ENCODE assay signal across 12 cellular contexts in genomic region chr2:127217470-127218325, GRCh38. TPM values are rescaled to one million over a fixed set of nuclear protein-coding genes. Genes with fewer than 3 reads are reported as not detected.
DNase-seq lines count a peak whose midpoint lies in the region; ATAC-seq and TF ChIP-seq lines count a peak whose summit lies in the region.
"Had no signal": no experiment of that assay in that cellular context is flagged by ENCODE, and none has a peak within 500 bp of the region (broad histone marks: within the 10 kb centered on the region; RNA-seq: fewer than 3 reads in every experiment).

No MANE protein-coding gene starts in this region.

- H3K27me3 Mint-ChIP-seq in activated CD8-positive, alpha-beta T cell treated with anti-CD3 and anti-CD28 coated beads for 36 hours, result peaks cover 40% of the 10 kb centered on the region
- H3K27me3 Mint-ChIP-seq in activated CD8-positive, alpha-beta T cell treated with anti-CD3 and anti-CD28 coated beads, Interleukin-2, amount 10 ng/mL, durations not matched to agents 7 days and 5 days (ENCODE audit: low read depth), result peaks cover 63% of the 10 kb centered on the region
- H3K27me3 Mint-ChIP-seq in T-helper 17 cell, result peaks cover 46% of the 10 kb centered on the region
- peaks cover 78% of the 10 kb centered on the region for H3K27me3 Mint-ChIP-seq in stimulated activated naive CD8-positive, alpha-beta T cell treated with anti-CD3 and anti-CD28 coated beads, Interleukin-15, amount 100 ng/mL, for 72 hours

- no peaks in the 10 kb centered on the region for H3K36me3 ChIP-seq in iPS-15b (ENCODE audit: control insufficient read depth, insufficient read depth, low read length)
- H3K36me3 ChIP-seq: tibial nerve had no signal

- CTCF ChIA-PET in activated CD8-positive, alpha-beta T cell treated with anti-CD3 and anti-CD28 coated beads for 36 hours (lab: Charles Lee), result interaction anchor here (1.0 to 1.8 kb wide), 4 partner anchors 21 to 150 kb away, joined by 3 to 8 read pairs (median 5); no protein-coding TSS in a partner anchor
- CTCF ChIA-PET in activated CD8-positive, alpha-beta T cell treated with anti-CD3 and anti-CD28 coated beads, Interleukin-2, amount 10 ng/mL, durations not matched to agents 7 days and 5 days (lab: Charles Lee), result no interaction called here

- peaks cover 5% of the 10 kb centered on the region for H3K9me3 Mint-ChIP-seq in activated CD8-positive, alpha-beta T cell treated with anti-CD3 and anti-CD28 coated beads for 36 hours
- H3K9me3 Mint-ChIP-seq in activated CD8-positive, alpha-beta T cell treated with anti-CD3 and anti-CD28 coated beads, Interleukin-2, amount 10 ng/mL, durations not matched to agents 7 days and 5 days (ENCODE audit: insufficient read depth), result no peaks in the 10 kb centered on the region
- H3K9me3 Mint-ChIP-seq in stimulated activated naive CD8-positive, alpha-beta T cell treated with anti-CD3 and anti-CD28 coated beads, Interleukin-15, amount 100 ng/mL, for 72 hours, result peaks cover 7 to 9% of the 10 kb centered on the region in 2 donors
- H3K9me3 Mint-ChIP-seq: dendritic cell treated with granulocyte-macrophage colony-stimulating factor and Interleukin-4, amounts not matched to agents 40 ng/mL and 50 ng/mL, for 4 days had no signal

- H3K36me3 Mint-ChIP-seq in activated CD8-positive, alpha-beta T cell treated with anti-CD3 and anti-CD28 coated beads for 36 hours (ENCODE audit: low read depth), result no peaks in the 10 kb centered on the region
- no peaks in the 10 kb centered on the region for H3K36me3 Mint-ChIP-seq in activated CD8-positive, alpha-beta T cell treated with anti-CD3 and anti-CD28 coated beads, Interleukin-2, amount 10 ng/mL, durations not matched to agents 7 days and 5 days (ENCODE audit: low read depth)
- H3K36me3 Mint-ChIP-seq in T-helper 17 cell (ENCODE audit: low read depth), result peaks cover 8% of the 10 kb centered on the region
- H3K36me3 Mint-ChIP-seq: activated CD8-positive, alpha-beta memory T cell treated with anti-CD3 and anti-CD28 coated beads, Interleukin-2, amount 10 ng/mL, durations not matched to agents 7 days and 5 days had no signal

- no peak overlapping the region for H3K9ac ChIP-seq in iPS-15b (ENCODE audit: low read depth, low read length)

- POLR2A ChIA-PET in activated CD8-positive, alpha-beta T cell treated with anti-CD3 and anti-CD28 coated beads for 36 hours (lab: Charles Lee), result no interaction called here
- POLR2A ChIA-PET in activated CD8-positive, alpha-beta T cell treated with anti-CD3 and anti-CD28 coated beads, Interleukin-2, amount 10 ng/mL, durations not matched to agents 7 days and 5 days (lab: Charles Lee), result no interaction called here

- H3K27ac Mint-ChIP-seq in activated CD8-positive, alpha-beta T cell treated with anti-CD3 and anti-CD28 coated beads for 36 hours, result no peak overlapping the region
- no peak overlapping the region for H3K27ac Mint-ChIP-seq in activated CD8-positive, alpha-beta T cell treated with anti-CD3 and anti-CD28 coated beads, Interleukin-2, amount 10 ng/mL, durations not matched to agents 7 days and 5 days
- no peak overlapping the region for H3K27ac Mint-ChIP-seq in T-helper 17 cell
- H3K27ac Mint-ChIP-seq in stimulated activated naive CD8-positive, alpha-beta T cell treated with anti-CD3 and anti-CD28 coated beads, Interleukin-15, amount 100 ng/mL, for 72 hours, result no peak overlapping the region
- H3K27ac Mint-ChIP-seq: activated CD8-positive, alpha-beta memory T cell treated with anti-CD3 and anti-CD28 coated beads, Interleukin-2, amount 10 ng/mL, durations not matched to agents 7 days and 5 days; dendritic cell treated with granulocyte-macrophage colony-stimulating factor and Interleukin-4, amounts not matched to agents 40 ng/mL and 50 ng/mL, for 4 days had no signal

- peak overlapping the region; percentile 78 for H3K4me3 ChIP-seq in iPS-15b (ENCODE audit: low read depth, low read length)

- H3K4me1 Mint-ChIP-seq in activated CD8-positive, alpha-beta T cell treated with anti-CD3 and anti-CD28 coated beads for 36 hours (ENCODE audit: low read depth), result peaks cover 19% of the 10 kb centered on the region
- H3K4me1 Mint-ChIP-seq in activated CD8-positive, alpha-beta T cell treated with anti-CD3 and anti-CD28 coated beads, Interleukin-2, amount 10 ng/mL, durations not matched to agents 7 days and 5 days (ENCODE audit: low read depth), result peaks cover 11% of the 10 kb centered on the region
- H3K4me1 Mint-ChIP-seq in T-helper 17 cell, result peaks cover 14% of the 10 kb centered on the region
- peaks cover 31% of the 10 kb centered on the region for H3K4me1 Mint-ChIP-seq in stimulated activated naive CD8-positive, alpha-beta T cell treated with anti-CD3 and anti-CD28 coated beads, Interleukin-15, amount 100 ng/mL, for 72 hours

- peaks cover 4% of the 10 kb centered on the region for H3K4me1 ChIP-seq in iPS-15b (ENCODE audit: control insufficient read depth, insufficient read depth, low read length)

- peak; percentile 36 for DNase-seq in activated CD8-positive, alpha-beta T cell treated with anti-CD3 and anti-CD28 coated beads for 36 hours
- no peak for DNase-seq in activated CD8-positive, alpha-beta T cell treated with anti-CD3 and anti-CD28 coated beads, Interleukin-2, amount 10 ng/mL, durations not matched to agents 7 days and 5 days
- DNase-seq in T-helper 17 cell (no peak), HuH-7.5 (ENCODE audit: low spot score) (no peak)
- no peak for DNase-seq in stimulated activated naive CD8-positive, alpha-beta T cell treated with anti-CD3 and anti-CD28 coated beads, Interleukin-15, amount 100 ng/mL, for 72 hours
- DNase-seq: activated CD8-positive, alpha-beta memory T cell treated with anti-CD3 and anti-CD28 coated beads, Interleukin-2, amount 10 ng/mL, durations not matched to agents 7 days and 5 days; AML-193 had no signal

- H3K4me3 Mint-ChIP-seq in activated CD8-positive, alpha-beta T cell treated with anti-CD3 and anti-CD28 coated beads for 36 hours, result no peak overlapping the region
- H3K4me3 Mint-ChIP-seq in activated CD8-positive, alpha-beta T cell treated with anti-CD3 and anti-CD28 coated beads, Interleukin-2, amount 10 ng/mL, durations not matched to agents 7 days and 5 days, result no peak overlapping the region
- peak overlapping the region; percentile 61 for H3K4me3 Mint-ChIP-seq in T-helper 17 cell
- H3K4me3 Mint-ChIP-seq in stimulated activated naive CD8-positive, alpha-beta T cell treated with anti-CD3 and anti-CD28 coated beads, Interleukin-15, amount 100 ng/mL, for 72 hours, result peak overlapping the region; percentile 23 to 27
- H3K4me3 Mint-ChIP-seq: activated CD8-positive, alpha-beta memory T cell treated with anti-CD3 and anti-CD28 coated beads, Interleukin-2, amount 10 ng/mL, durations not matched to agents 7 days and 5 days had no signal

- H3K27me3 ChIP-seq in iPS-15b (ENCODE audit: control insufficient read depth, insufficient read depth, low read length), result peaks cover 48% of the 10 kb centered on the region

- ATAC-seq in activated CD8-positive, alpha-beta T cell treated with anti-CD3 and anti-CD28 coated beads for 36 hours, result peak; percentile 71
- no peak for ATAC-seq in activated CD8-positive, alpha-beta T cell treated with anti-CD3 and anti-CD28 coated beads, Interleukin-2, amount 10 ng/mL, durations not matched to agents 7 days and 5 days
- ATAC-seq in T-helper 17 cell (no peak), GM21717 (IDR thresholded peaks at IDR 0.05; ENCODE audit: unreplicated experiment) (no peak), HG02571 (IDR thresholded peaks at IDR 0.05; ENCODE audit: unreplicated experiment) (no peak)
- no peak for ATAC-seq in stimulated activated naive CD8-positive, alpha-beta T cell treated with anti-CD3 and anti-CD28 coated beads, Interleukin-15, amount 100 ng/mL, for 72 hours
- ATAC-seq: activated CD8-positive, alpha-beta memory T cell treated with anti-CD3 and anti-CD28 coated beads, Interleukin-2, amount 10 ng/mL, durations not matched to agents 7 days and 5 days had no signal

- TF ChIP-seq CTCF in activated CD8-positive, alpha-beta T cell treated with anti-CD3 and anti-CD28 coated beads for 36 hours (IDR thresholded peaks at IDR 0.05), result no peak

- intact Hi-C loops in activated CD8-positive, alpha-beta T cell treated with anti-CD3 and anti-CD28 coated beads for 36 hours (cut with micrococcal nuclease), result no loop called here

- H3K9me3 ChIP-seq in T-helper 17 cell (ENCODE audit: control insufficient read depth, low read length, poor library complexity, severe bottlenecking), result no peaks in the 10 kb centered on the region
- no peaks in the 10 kb centered on the region for H3K9me3 ChIP-seq in iPS-15b (ENCODE audit: control insufficient read depth, insufficient read depth, low read length)

RNA-seq across cellular contexts. Expression of gene CYP27C1, which starts 2.4 kb away (rescaled TPM):
- not detected for total RNA-seq in activated CD8-positive, alpha-beta T cell treated with anti-CD3 and anti-CD28 coated beads for 36 hours
- not detected for total RNA-seq in activated CD8-positive, alpha-beta T cell treated with anti-CD3 and anti-CD28 coated beads, Interleukin-2, amount 10 ng/mL, durations not matched to agents 7 days and 5 days
- not detected for total RNA-seq in T-helper 17 cell
- total RNA-seq: activated CD8-positive, alpha-beta memory T cell treated with anti-CD3 and anti-CD28 coated beads, Interleukin-2, amount 10 ng/mL, durations not matched to agents 7 days and 5 days had no signal

Comparison
In these comparisons a context has a peak if more than half of its experiments do, and no peak if none do; other contexts are left out.
1. H3K4me3 Mint-ChIP-seq: peak in T-helper 17 cell (single experiment) and stimulated activated naive CD8-positive, alpha-beta T cell treated with anti-CD3 and anti-CD28 coated beads, Interleukin-15, amount 100 ng/mL, for 72 hours (2 of 2); none in activated CD8-positive, alpha-beta T cell treated with anti-CD3 and anti-CD28 coated beads for 36 hours (single experiment) and activated CD8-positive, alpha-beta T cell treated with anti-CD3 and anti-CD28 coated beads, Interleukin-2, amount 10 ng/mL, durations not matched to agents 7 days and 5 days (single experiment).